ENCODE assay signal across 1 cellular context in genomic region chr7:66205736-66206080, GRCh38.
A peak's percentile ranks its signal among the peaks of the same experiment; 100 is the strongest.
TF ChIP-seq lines count a peak whose summit lies in the region.

No MANE protein-coding gene starts in this region.

TF ChIP-seq in HEK293, 187 proteins besides CTCF, POLR2A, EP300 and RAD21 (continued from another document):
- peak; percentile 48; the same call in 1 of the 2 replicates for TF ChIP-seq ZBTB20 (tag by site-specific recombination; IDR thresholded peaks at IDR 0.05)
- TF ChIP-seq ZFHX2 (tag by site-specific recombination; conservative IDR thresholded peaks at IDR 0.05) = 0 out of 2 replicates have a peak, but pooled peaks have one; percentile 2
- no peak for TF ChIP-seq ZNF239 (tag by site-specific recombination; IDR thresholded peaks at IDR 0.05)
- no peak for TF ChIP-seq ZNF610 (tag by site-specific recombination; IDR thresholded peaks at IDR 0.05; ENCODE audit: borderline replicate concordance)
- TF ChIP-seq ZNF629 (tag by site-specific recombination; IDR thresholded peaks at IDR 0.05) = no peak
- TF ChIP-seq ZNF26 (tag by site-specific recombination; IDR thresholded peaks at IDR 0.05) = no peak
- TF ChIP-seq PRDM1 (tag by site-specific recombination; IDR thresholded peaks at IDR 0.05) = no peak
- TF ChIP-seq ZNF112 (tag by site-specific recombination; IDR thresholded peaks at IDR 0.05) = no peak
